In the genomic region with DNA sequence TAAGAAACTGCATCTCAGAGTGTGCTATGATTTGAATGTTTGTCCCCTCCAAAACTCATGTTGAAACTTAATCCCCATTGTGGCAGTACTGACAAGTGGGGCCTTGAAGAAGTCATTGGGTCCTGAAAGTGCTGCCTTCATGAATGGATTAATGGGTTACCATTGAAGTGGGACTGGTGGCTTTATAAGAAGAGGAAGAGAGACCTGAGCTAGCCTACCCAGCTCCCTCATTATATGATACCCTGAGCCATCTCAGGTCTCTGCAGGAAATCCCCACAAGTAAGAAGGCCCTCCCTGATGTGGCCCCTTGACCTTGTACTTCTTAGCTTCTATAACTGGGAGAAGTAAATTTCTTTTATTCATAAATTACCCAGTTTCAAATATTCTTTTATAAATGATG, we compare ENCODE assay signal across 7 cellular contexts.
"Had no signal": no experiment of that assay in that cellular context is flagged by ENCODE, and none has a peak within 500 bp of the region (broad histone marks: within the 10 kb centered on the region; RNA-seq: fewer than 3 reads in every experiment).

No MANE protein-coding gene starts in this region.

- ATAC-seq: GM23338, HepG2 had no signal

- H3K27ac ChIP-seq: KMS-11 had no signal

- DNase-seq: H9, HCEC 1CT, KBM-7 had no signal

- H3K4me3 ChIP-seq: GM23338 had no signal

- H3K4me2 ChIP-seq: GM23338, KMS-11 had no signal

- H2AFZ ChIP-seq: GM23338 had no signal

- H3K9ac ChIP-seq: KMS-11 had no signal

- FAIRE-seq: H1, HepG2 had no signal
